Comparison of ENCODE assay signal across 10 cellular contexts in genomic region chr3:46946416-46946815, GRCh38. TPM values are rescaled to one million over a fixed set of nuclear protein-coding genes. Genes with fewer than 3 reads are reported as not detected.
DNase-seq lines count a peak whose midpoint lies in the region; ATAC-seq and TF ChIP-seq lines count a peak whose summit lies in the region.
"Had no signal": no experiment of that assay in that cellular context is flagged by ENCODE, and none has a peak within 500 bp of the region (broad histone marks: within the 10 kb centered on the region; RNA-seq: fewer than 3 reads in every experiment).

No MANE protein-coding gene starts in this region.

- H3K36me3 Mint-ChIP-seq in Caco-2 (ENCODE audit: insufficient read depth, unreplicated experiment) = peaks cover 63% of the 10 kb centered on the region
- peaks cover 15% of the 10 kb centered on the region for H3K36me3 Mint-ChIP-seq in T-cell

- peak overlapping the region; percentile 22 for H3K9ac ChIP-seq in parathyroid adenoma

- H3K27me3 Mint-ChIP-seq in Caco-2 (ENCODE audit: insufficient read depth, unreplicated experiment) (no peaks in the 10 kb centered on the region), T-cell (no peaks in the 10 kb centered on the region)

- H3K4me1 ChIP-seq in Caco-2 (peaks cover 80% of the 10 kb centered on the region), parathyroid adenoma (peaks cover 77% of the 10 kb centered on the region)

- H3K79me2 ChIP-seq in parathyroid adenoma = peaks cover 43% of the 10 kb centered on the region

- H2AFZ ChIP-seq in parathyroid adenoma = no peak overlapping the region

- H3K27ac Mint-ChIP-seq in Caco-2 (ENCODE audit: unreplicated experiment) (peak overlapping the region; percentile 95), T-cell (peak overlapping the region; percentile 89 to 96)

- H3K36me3 ChIP-seq in Caco-2 (ENCODE audit: control insufficient read depth, insufficient read depth, low read length) = peaks cover 3% of the 10 kb centered on the region; the same call in 1 of the 2 replicates
- no peaks in the 10 kb centered on the region for H3K36me3 ChIP-seq in parathyroid adenoma (ENCODE audit: control insufficient read depth, insufficient read depth, low read length)

- TF ChIP-seq CTCF in Caco-2 (IDR thresholded peaks at IDR 0.05; ENCODE audit: insufficient read depth in 1 of 2, low read depth in 1 of 2, low read length in 1 of 2, severe bottlenecking in 1 of 2, unreplicated experiment in 1 of 2) = no peak
- TF ChIP-seq CTCF in parathyroid adenoma (IDR thresholded peaks at IDR 0.05) = no peak

- no TSS peak for BruUV-seq in Caco-2 (replicated peaks; lab: Mats Ljungman, UMichigan)

- peak overlapping the region; percentile 97 for H3K27ac ChIP-seq in parathyroid adenoma

- intact Hi-C loops in Caco-2 (cut with micrococcal nuclease; ENCODE audit: unreplicated experiment) = no loop called here

- H3K4me2 ChIP-seq in parathyroid adenoma (ENCODE audit: low read length) = peak overlapping the region; percentile 67

- H3K27me3 ChIP-seq in Caco-2 (replicated peaks; ENCODE audit: control insufficient read depth, insufficient read depth, low read length) (no peaks in the 10 kb centered on the region), parathyroid adenoma (ENCODE audit: control insufficient read depth, insufficient read depth, low read length) (no peaks in the 10 kb centered on the region)

- DNase-seq in Caco-2 (no peak), T-cell (no peak), NCI-H146 (lab: John Stamatoyannopoulos, UW) (no peak), NCI-H128 (lab: John Stamatoyannopoulos, UW; ENCODE audit: unreplicated experiment) (no peak)
- DNase-seq in stimulated activated CD8-positive, alpha-beta memory T cell treated with anti-CD3 and anti-CD28 coated beads, Interleukin-4, amount 100 ng/mL, for 48 hours = no peak
- DNase-seq: DMS79 treated with DMSO at 0.1 percent for 48 hours, NCI-H1694 had no signal

- POLR2A ChIA-PET in Caco-2 (lab: Charles Lee) (no interaction called here), T-cell (lab: Charles Lee) (no interaction called here)

- H3K9me3 Mint-ChIP-seq in Caco-2 (ENCODE audit: unreplicated experiment) (no peaks in the 10 kb centered on the region), T-cell (no peaks in the 10 kb centered on the region)

- H3K9me3 ChIP-seq in Caco-2 (no peaks in the 10 kb centered on the region), parathyroid adenoma (ENCODE audit: control insufficient read depth, low read length) (no peaks in the 10 kb centered on the region)

- H3K4me1 Mint-ChIP-seq in Caco-2 (ENCODE audit: low read depth, unreplicated experiment) (peaks cover 73% of the 10 kb centered on the region), T-cell (peaks cover 84 to 89% (median 86%) of the 10 kb centered on the region in 3 donors)

- CTCF ChIA-PET in Caco-2 (lab: Charles Lee) = interaction anchor here (2.2 kb wide), 1 partner anchor 11 kb away, joined by 14 read pairs; no protein-coding TSS in a partner anchor
- CTCF ChIA-PET in T-cell (lab: Charles Lee) = interaction anchor here in 1 of 2 donors (0.6 to 2.4 kb wide), 2 partner anchors 12 to 75 kb away, joined by 3 to 11 read pairs; no protein-coding TSS in a partner anchor

- ATAC-seq in T-cell (replicated peaks in 1 of 4) (no peak), esophagus mucosa (peak; percentile 86), GM19452 (IDR thresholded peaks at IDR 0.05; ENCODE audit: unreplicated experiment) (no peak)

- no peak overlapping the region for H3K4me3 ChIP-seq in Caco-2 (ENCODE audit: low read depth, low read length)
- H3K4me3 ChIP-seq in parathyroid adenoma (ENCODE audit: low read depth, low read length) = peak overlapping the region; percentile 12

- H3K4me3 Mint-ChIP-seq in Caco-2 (ENCODE audit: unreplicated experiment) (peak overlapping the region; percentile 46), T-cell (peak overlapping the region in 2 of 3 donors; percentile 40 to 81)

RNA-seq across cellular contexts. Expression of gene CCDC12, which starts 30.1 kb away (rescaled TPM):
- total RNA-seq in Caco-2 (2022) (52.7 and 60.8 TPM in 2 replicates), T-cell (10 to 100 TPM; 66.5 to 78.4 (median 72.8) TPM), esophagus mucosa (50.2 TPM)

RNA-seq across cellular contexts. Expression of gene NBEAL2, which starts 33.0 kb away (rescaled TPM):
- total RNA-seq in Caco-2 (2022) (62.4 and 76.9 TPM in 2 replicates), T-cell (100 to 1,000 TPM; 141 to 206 (median 182) TPM), esophagus mucosa (117 TPM)
